In the genomic region with DNA sequence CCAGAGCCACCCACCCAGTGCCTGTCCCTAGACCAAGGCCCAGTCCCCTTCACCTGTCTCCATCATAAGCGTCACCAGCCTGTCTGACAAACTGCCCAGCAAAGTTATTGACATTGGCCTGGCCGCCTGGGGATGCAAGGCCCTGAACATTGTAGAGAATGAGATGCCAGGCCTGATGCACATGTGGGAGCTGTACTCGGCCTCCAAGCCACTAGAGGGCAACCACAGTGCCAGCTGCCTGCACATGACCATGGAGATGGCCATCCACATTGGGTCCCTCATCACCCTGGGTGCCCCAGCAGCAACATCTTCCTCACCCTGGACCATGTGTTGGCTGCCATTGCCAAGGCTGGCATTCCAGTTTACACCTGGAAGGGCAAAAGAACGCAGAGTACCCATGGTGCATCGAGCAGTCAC, we compare ENCODE assay signal across 1 cellular context.
A peak's percentile ranks its signal among the peaks of the same experiment; 100 is the strongest.
TF ChIP-seq lines count a peak whose summit lies in the region.

No MANE protein-coding gene starts in this region.

TF ChIP-seq in GM23338, 12 proteins besides CTCF, POLR2A, EP300 and RAD21:
- TF ChIP-seq, protein P1, sequence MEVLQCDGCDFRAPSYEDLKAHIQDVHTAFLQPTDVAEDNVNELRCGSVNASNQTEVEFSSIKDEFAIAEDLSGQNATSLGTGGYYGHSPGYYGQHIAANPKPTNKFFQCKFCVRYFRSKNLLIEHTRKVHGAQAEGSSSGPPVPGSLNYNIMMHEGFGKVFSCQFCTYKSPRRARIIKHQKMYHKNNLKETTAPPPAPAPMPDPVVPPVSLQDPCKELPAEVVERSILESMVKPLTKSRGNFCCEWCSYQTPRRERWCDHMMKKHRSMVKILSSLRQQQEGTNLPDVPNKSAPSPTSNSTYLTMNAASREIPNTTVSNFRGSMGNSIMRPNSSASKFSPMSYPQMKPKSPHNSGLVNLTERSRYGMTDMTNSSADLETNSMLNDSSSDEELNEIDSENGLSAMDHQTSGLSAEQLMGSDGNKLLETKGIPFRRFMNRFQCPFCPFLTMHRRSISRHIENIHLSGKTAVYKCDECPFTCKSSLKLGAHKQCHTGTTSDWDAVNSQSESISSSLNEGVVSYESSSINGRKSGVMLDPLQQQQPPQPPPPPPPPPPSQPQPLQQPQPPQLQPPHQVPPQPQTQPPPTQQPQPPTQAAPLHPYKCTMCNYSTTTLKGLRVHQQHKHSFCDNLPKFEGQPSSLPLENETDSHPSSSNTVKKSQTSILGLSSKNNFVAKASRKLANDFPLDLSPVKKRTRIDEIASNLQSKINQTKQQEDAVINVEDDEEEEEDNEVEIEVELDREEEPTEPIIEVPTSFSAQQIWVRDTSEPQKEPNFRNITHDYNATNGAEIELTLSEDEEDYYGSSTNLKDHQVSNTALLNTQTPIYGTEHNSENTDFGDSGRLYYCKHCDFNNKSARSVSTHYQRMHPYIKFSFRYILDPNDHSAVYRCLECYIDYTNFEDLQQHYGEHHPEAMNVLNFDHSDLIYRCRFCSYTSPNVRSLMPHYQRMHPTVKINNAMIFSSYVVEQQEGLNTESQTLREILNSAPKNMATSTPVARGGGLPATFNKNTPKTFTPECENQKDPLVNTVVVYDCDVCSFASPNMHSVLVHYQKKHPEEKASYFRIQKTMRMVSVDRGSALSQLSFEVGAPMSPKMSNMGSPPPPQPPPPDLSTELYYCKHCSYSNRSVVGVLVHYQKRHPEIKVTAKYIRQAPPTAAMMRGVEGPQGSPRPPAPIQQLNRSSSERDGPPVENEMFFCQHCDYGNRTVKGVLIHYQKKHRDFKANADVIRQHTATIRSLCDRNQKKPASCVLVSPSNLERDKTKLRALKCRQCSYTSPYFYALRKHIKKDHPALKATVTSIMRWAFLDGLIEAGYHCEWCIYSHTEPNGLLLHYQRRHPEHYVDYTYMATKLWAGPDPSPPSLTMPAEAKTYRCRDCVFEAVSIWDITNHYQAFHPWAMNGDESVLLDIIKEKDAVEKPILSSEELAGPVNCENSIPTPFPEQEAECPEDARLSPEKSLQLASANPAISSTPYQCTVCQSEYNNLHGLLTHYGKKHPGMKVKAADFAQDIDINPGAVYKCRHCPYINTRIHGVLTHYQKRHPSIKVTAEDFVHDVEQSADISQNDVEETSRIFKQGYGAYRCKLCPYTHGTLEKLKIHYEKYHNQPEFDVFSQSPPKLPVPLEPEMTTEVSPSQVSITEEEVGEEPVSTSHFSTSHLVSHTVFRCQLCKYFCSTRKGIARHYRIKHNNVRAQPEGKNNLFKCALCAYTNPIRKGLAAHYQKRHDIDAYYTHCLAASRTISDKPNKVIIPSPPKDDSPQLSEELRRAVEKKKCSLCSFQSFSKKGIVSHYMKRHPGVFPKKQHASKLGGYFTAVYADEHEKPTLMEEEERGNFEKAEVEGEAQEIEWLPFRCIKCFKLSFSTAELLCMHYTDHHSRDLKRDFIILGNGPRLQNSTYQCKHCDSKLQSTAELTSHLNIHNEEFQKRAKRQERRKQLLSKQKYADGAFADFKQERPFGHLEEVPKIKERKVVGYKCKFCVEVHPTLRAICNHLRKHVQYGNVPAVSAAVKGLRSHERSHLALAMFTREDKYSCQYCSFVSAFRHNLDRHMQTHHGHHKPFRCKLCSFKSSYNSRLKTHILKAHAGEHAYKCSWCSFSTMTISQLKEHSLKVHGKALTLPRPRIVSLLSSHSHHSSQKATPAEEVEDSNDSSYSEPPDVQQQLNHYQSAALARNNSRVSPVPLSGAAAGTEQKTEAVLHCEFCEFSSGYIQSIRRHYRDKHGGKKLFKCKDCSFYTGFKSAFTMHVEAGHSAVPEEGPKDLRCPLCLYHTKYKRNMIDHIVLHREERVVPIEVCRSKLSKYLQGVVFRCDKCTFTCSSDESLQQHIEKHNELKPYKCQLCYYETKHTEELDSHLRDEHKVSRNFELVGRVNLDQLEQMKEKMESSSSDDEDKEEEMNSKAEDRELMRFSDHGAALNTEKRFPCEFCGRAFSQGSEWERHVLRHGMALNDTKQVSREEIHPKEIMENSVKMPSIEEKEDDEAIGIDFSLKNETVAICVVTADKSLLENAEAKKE (CRISPR knock-in tag; IDR thresholded peaks at IDR 0.05) = peak; percentile 49; the same call in 1 of the 2 replicates
- TF ChIP-seq, protein P2, sequence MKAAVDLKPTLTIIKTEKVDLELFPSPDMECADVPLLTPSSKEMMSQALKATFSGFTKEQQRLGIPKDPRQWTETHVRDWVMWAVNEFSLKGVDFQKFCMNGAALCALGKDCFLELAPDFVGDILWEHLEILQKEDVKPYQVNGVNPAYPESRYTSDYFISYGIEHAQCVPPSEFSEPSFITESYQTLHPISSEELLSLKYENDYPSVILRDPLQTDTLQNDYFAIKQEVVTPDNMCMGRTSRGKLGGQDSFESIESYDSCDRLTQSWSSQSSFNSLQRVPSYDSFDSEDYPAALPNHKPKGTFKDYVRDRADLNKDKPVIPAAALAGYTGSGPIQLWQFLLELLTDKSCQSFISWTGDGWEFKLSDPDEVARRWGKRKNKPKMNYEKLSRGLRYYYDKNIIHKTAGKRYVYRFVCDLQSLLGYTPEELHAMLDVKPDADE (IDR thresholded peaks at IDR 0.05) = no peak
